In genomic region chrX:9048801-9049200, GRCh38 we compare ENCODE assay signal across 28 cellular contexts. TPM values are rescaled to one million over a fixed set of nuclear protein-coding genes. Genes with fewer than 3 reads are reported as not detected.
"Had no signal": no experiment of that assay in that cellular context is flagged by ENCODE, and none has a peak within 500 bp of the region (broad histone marks: within the 10 kb centered on the region; RNA-seq: fewer than 3 reads in every experiment).

No MANE protein-coding gene starts in this region.

- H3K27me3 ChIP-seq: cardiac muscle cell, Peyer's patch, SJCRH30 had no signal

- H3K4me1 ChIP-seq: Peyer's patch, SJCRH30 had no signal

- H3K36me3 ChIP-seq: cardiac muscle cell, Peyer's patch, SJCRH30 had no signal

- DNase-seq: activated CD4-positive, alpha-beta T cell treated with anti-CD3 and anti-CD28 coated beads, Interleukin-2, amount 10 ng/mL, durations not matched to agents 24 days and 14 days; activated CD4-positive, alpha-beta T cell treated with anti-CD3 and anti-CD28 coated beads, Interleukin-2, amount 50 U/mL, for 4 hours; activated CD8-positive, alpha-beta T cell treated with anti-CD3 and anti-CD28 coated beads, Interleukin-2, amount 10 ng/mL, durations not matched to agents 7 days and 5 days; activated gamma-delta T cell; activated naive CD4-positive, alpha-beta T cell treated with Interleukin-2 at 50 U/mL for 16 hours; activated naive CD8-positive, alpha-beta T cell treated with anti-CD3 and anti-CD28 coated beads, Interleukin-2, amount 10 ng/mL, durations not matched to agents 7 days and 5 days; activated T-cell treated with anti-CD3 and anti-CD28 coated beads, Interleukin-2, amount 50 U/mL, for 24 hours; Kasumi-1; KG1; MM.1S; MV-4-11; NCI-H1092 treated with DMSO at 0.1 percent for 48 hours; NCI-H1417; NCI-H146; NCI-H187; NCI-H2029 treated with DMSO at 0.1 percent for 48 hours; NCI-H2107; NCI-H2171; NCI-H510A; NCI-H526; NCI-H748 treated with DMSO at 0.1 percent for 48 hours; NK-92 treated with Interleukin-12 subunit alpha and Interleukin-12 subunit beta, amount 100 ng/mL, for 24 hours; PC-3; Peyer's patch; Right ventricle myocardium superior; SJCRH30 had no signal

- ATAC-seq: activated CD8-positive, alpha-beta T cell treated with anti-CD3 and anti-CD28 coated beads, Interleukin-2, amount 10 ng/mL, durations not matched to agents 7 days and 5 days; PC-3 had no signal

- H3K27ac ChIP-seq: cardiac muscle cell, Peyer's patch, SJCRH30, SK-N-MC had no signal

- H3K4me3 ChIP-seq: cardiac muscle cell, Peyer's patch, SJCRH30, SK-N-MC had no signal

- H3K9me3 ChIP-seq: Peyer's patch, SJCRH30 had no signal

RNA-seq across cellular contexts. Expression of gene FAM9B, which starts 14.9 kb away (rescaled TPM):
- total RNA-seq: activated CD4-positive, alpha-beta T cell treated with anti-CD3 and anti-CD28 coated beads, Interleukin-2, amount 10 ng/mL, durations not matched to agents 24 days and 14 days; activated CD8-positive, alpha-beta T cell treated with anti-CD3 and anti-CD28 coated beads, Interleukin-2, amount 10 ng/mL, durations not matched to agents 7 days and 5 days; activated naive CD8-positive, alpha-beta T cell treated with anti-CD3 and anti-CD28 coated beads, Interleukin-2, amount 10 ng/mL, durations not matched to agents 7 days and 5 days; cardiac muscle cell; Peyer's patch; Right ventricle myocardium superior had no signal
